Comparison of ENCODE assay signal across 1 cellular context in the genomic region with DNA sequence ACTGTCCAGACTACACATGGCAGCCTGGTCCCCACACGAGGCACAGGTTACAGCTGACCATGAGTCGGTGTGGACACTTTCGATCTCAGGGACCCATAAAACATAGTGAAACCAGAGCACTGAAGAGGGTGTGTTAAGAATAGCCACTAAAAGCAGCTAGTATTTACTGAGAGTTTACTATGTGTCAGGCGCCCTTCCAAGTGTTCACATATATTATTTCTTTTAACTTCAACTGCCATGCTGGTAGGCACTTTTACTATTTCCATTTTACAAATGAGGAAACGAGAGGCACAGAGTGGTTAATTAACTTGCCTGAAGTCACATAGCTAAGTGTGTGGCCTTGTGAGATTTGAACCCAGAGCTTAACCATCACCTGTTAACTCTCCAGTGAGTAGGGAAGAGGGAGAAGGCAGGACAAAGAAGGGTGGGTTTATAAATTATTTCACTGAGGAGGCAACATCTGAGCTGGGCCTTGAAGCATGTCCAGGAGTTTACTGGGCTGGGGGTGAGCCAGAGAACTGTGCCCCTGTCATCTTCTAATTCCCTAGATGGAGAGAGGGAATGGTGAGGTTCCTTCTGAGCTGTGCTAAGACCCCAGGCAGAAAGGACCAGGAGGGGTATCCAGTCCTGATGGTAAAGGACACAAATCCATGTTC.
A peak's percentile ranks its signal among the peaks of the same experiment; 100 is the strongest.
TF ChIP-seq lines count a peak whose summit lies in the region.

No MANE protein-coding gene starts in this region.

TF ChIP-seq in HepG2, 621 proteins besides CTCF, POLR2A, EP300 and RAD21:
- TF ChIP-seq, protein P1, sequence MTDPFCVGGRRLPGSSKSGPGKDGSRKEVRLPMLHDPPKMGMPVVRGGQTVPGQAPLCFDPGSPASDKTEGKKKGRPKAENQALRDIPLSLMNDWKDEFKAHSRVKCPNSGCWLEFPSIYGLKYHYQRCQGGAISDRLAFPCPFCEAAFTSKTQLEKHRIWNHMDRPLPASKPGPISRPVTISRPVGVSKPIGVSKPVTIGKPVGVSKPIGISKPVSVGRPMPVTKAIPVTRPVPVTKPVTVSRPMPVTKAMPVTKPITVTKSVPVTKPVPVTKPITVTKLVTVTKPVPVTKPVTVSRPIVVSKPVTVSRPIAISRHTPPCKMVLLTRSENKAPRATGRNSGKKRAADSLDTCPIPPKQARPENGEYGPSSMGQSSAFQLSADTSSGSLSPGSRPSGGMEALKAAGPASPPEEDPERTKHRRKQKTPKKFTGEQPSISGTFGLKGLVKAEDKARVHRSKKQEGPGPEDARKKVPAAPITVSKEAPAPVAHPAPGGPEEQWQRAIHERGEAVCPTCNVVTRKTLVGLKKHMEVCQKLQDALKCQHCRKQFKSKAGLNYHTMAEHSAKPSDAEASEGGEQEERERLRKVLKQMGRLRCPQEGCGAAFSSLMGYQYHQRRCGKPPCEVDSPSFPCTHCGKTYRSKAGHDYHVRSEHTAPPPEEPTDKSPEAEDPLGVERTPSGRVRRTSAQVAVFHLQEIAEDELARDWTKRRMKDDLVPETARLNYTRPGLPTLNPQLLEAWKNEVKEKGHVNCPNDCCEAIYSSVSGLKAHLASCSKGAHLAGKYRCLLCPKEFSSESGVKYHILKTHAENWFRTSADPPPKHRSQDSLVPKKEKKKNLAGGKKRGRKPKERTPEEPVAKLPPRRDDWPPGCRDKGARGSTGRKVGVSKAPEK (CRISPR knock-in tag; IDR thresholded peaks at IDR 0.05; ENCODE audit: borderline replicate concordance), result no peak
- TF ChIP-seq, protein P2, sequence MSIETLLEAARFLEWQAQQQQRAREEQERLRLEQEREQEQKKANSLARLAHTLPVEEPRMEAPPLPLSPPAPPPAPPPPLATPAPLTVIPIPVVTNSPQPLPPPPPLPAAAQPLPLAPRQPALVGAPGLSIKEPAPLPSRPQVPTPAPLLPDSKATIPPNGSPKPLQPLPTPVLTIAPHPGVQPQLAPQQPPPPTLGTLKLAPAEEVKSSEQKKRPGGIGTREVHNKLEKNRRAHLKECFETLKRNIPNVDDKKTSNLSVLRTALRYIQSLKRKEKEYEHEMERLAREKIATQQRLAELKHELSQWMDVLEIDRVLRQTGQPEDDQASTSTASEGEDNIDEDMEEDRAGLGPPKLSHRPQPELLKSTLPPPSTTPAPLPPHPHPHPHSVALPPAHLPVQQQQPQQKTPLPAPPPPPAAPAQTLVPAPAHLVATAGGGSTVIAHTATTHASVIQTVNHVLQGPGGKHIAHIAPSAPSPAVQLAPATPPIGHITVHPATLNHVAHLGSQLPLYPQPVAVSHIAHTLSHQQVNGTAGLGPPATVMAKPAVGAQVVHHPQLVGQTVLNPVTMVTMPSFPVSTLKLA (IDR thresholded peaks at IDR 0.05), result 0 out of 2 replicates have a peak, but pooled peaks have one; percentile 37
